In the genomic region with DNA sequence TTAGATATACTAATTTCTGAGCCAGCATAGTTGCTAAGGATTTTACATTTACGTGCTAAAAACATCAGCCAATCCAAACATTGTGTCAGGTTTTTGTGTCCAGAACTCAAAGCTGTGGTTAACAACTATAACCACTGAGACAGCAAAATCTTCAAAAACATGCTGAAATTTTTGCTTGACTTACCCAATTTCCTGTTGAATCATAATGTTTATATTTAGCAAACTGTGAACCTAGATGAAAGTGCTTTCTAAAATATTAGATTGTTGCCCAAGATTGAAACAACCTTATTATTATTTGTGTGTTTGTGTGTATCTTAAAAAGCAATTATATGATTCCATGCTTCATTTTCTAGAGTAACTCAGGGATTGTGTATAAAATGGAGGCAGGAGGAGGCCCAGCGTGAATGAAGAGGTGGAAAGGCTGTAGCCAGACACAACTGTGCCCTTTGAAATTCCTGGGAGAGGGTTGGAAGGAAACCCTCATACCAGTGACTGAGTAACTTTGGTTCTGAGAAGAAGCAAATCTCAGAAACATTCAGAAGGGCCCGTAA, we compare ENCODE assay signal across 8 cellular contexts. TPM values are rescaled to one million over a fixed set of nuclear protein-coding genes. Genes with fewer than 3 reads are reported as not detected.
DNase-seq lines count a peak whose midpoint lies in the region; ATAC-seq, FAIRE-seq and TF ChIP-seq lines count a peak whose summit lies in the region.

No MANE protein-coding gene starts in this region.

- DNase-seq in DND-41 = no peak
- DNase-seq in K562 (ENCODE audit: extremely low read depth in 1 of 4, low spot score in 3 of 4) = no peak
- no peak for DNase-seq in memory B cell (ENCODE audit: low spot score in 2 of 2)
- no peak for DNase-seq in head of caudate nucleus
- DNase-seq in stimulated activated CD4-positive, alpha-beta T cell treated with anti-CD3 and anti-CD28 coated beads, Interleukin-4, amount 100 ng/mL, for 24 hours = no peak
- DNase-seq in NCI-H1694 treated with DMSO at 0.1 percent for 48 hours (lab: John Stamatoyannopoulos, UW) = no peak
- no peak for DNase-seq in GM10266 (ENCODE audit: extremely low spot score)

- H3K4me2 ChIP-seq in DND-41 (ENCODE audit: insufficient read depth, low read length) (peak overlapping the region; percentile 13; the same call in 1 of the 2 replicates), K562 (ENCODE audit: insufficient read depth, low read length) (no peak overlapping the region)

- 3% methylated on average over 3 of the region's 3 CpGs for WGBS in K562 (ENCODE audit: insufficient coverage, low coverage, missing lambda C conversion rate)

- H3K27ac ChIP-seq in DND-41 (ENCODE audit: low read length) = peak overlapping the region; percentile 63
- peak overlapping the region; percentile 40 for H3K27ac ChIP-seq in KOPT-K1 (ENCODE audit: low read depth, low read length, poor library complexity, severe bottlenecking)
- no peak overlapping the region for H3K27ac ChIP-seq in K562 (ENCODE audit: extremely low read depth, low read depth, low read length)

- no peak overlapping the region for H3K27ac Mint-ChIP-seq in memory B cell

- H3K9me3 ChIP-seq in DND-41 (ENCODE audit: insufficient read depth, low read length, severe bottlenecking) (no peaks in the 10 kb centered on the region), KOPT-K1 (ENCODE audit: insufficient read depth, low read length, poor library complexity, severe bottlenecking) (no peaks in the 10 kb centered on the region), K562 (replicated peaks; ENCODE audit: control insufficient read depth, insufficient read depth, low read depth, low read length) (no peaks in the 10 kb centered on the region)

- no peaks in the 10 kb centered on the region for H3K27me3 Mint-ChIP-seq in memory B cell

- in situ Hi-C loops in K562 (cut with MboI) = no loop called here

- FAIRE-seq in K562 (lab: Jason Lieb, UNC) = no peak

- CTCF ChIA-PET in K562 (lab: Yijun Ruan, JAX; ENCODE audit: low intra/inter-chr PET ratio) = interaction anchor here (4.7 kb wide), 1 partner anchor 354 kb away, joined by 38 read pairs; no protein-coding TSS in a partner anchor

- no peak for TF ChIP-seq CTCF in DND-41 (IDR thresholded peaks at IDR 0.05; ENCODE audit: borderline replicate concordance, extremely low read depth, low read length, poor library complexity, severe bottlenecking)
- no peak for TF ChIP-seq CTCF in K562 (IDR thresholded peaks at IDR 0.05 in 2 of 3, conservative IDR thresholded peaks at IDR 0.05 in 1 of 3; ENCODE audit: insufficient read depth in 2 of 3, low read depth in 1 of 3, low read length in 3 of 3)
- TF ChIP-seq CTCF in GM10266 (IDR thresholded peaks at IDR 0.05; ENCODE audit: control insufficient read depth, insufficient read depth, low read depth, missing control alignments) = no peak

- TF ChIP-seq POLR2A in K562 (conservative IDR thresholded peaks at IDR 0.05) = no peak

- H3K4me1 Mint-ChIP-seq in memory B cell = peaks cover 18% of the 10 kb centered on the region

- H3K4me3 ChIP-seq in DND-41 (ENCODE audit: low read depth in 1 of 2, low read length in 2 of 2) (no peak overlapping the region), K562 (no peak overlapping the region)

- H3K9ac ChIP-seq in DND-41 (ENCODE audit: low read depth, low read length) = no peak overlapping the region; the same call in 1 of the 2 replicates
- no peak overlapping the region for H3K9ac ChIP-seq in K562 (ENCODE audit: insufficient read depth in 1 of 2, low read depth in 2 of 2, low read length in 2 of 2)

- ATAC-seq in DND-41 (ENCODE audit: insufficient read depth, low read depth) = peak; percentile 82
- no peak for ATAC-seq in K562
- peak; percentile 35 for ATAC-seq in memory B cell (ENCODE audit: low read depth)

- no TSS peak for BruUV-seq in K562 (replicated peaks; lab: Mats Ljungman, UMichigan)

- no peaks in the 10 kb centered on the region for H3K79me2 ChIP-seq in DND-41 (ENCODE audit: insufficient read depth, low read length)
- no peaks in the 10 kb centered on the region for H3K79me2 ChIP-seq in K562 (ENCODE audit: control insufficient read depth, insufficient read depth, low read length)

- peaks cover 3% of the 10 kb centered on the region for H3K36me3 Mint-ChIP-seq in memory B cell

- no peak for TF ChIP-seq EP300 in K562 (IDR thresholded peaks at IDR 0.05; ENCODE audit: low read length)

- H4K20me1 ChIP-seq in DND-41 (ENCODE audit: insufficient read depth, low read length) = no peaks in the 10 kb centered on the region
- no peaks in the 10 kb centered on the region for H4K20me1 ChIP-seq in K562 (replicated peaks; ENCODE audit: control insufficient read depth, insufficient read depth, low read length)

- TF ChIP-seq RAD21 in K562 (CRISPR knock-in tag; conservative IDR thresholded peaks at IDR 0.05 in 1 of 2, IDR thresholded peaks at IDR 0.05 in 1 of 2) = no peak

- no peaks in the 10 kb centered on the region for H3K9me3 Mint-ChIP-seq in memory B cell

- no peaks in the 10 kb centered on the region for H3K36me3 ChIP-seq in DND-41 (ENCODE audit: insufficient read depth, low read length)
- no peaks in the 10 kb centered on the region for H3K36me3 ChIP-seq in KOPT-K1 (ENCODE audit: insufficient read depth, low read length)
- H3K36me3 ChIP-seq in K562 (ENCODE audit: control insufficient read depth, insufficient read depth, low read length) = no peaks in the 10 kb centered on the region

- POLR2A ChIA-PET in K562 (lab: Yijun Ruan, JAX) = no interaction called here

- H3K9me1 ChIP-seq in K562 (ENCODE audit: control insufficient read depth, insufficient read depth, low read length) = no peaks in the 10 kb centered on the region

- H2AFZ ChIP-seq in DND-41 (ENCODE audit: low read depth, low read length) (no peak overlapping the region), K562 (ENCODE audit: low read depth, low read length) (no peak overlapping the region)

- no peaks in the 10 kb centered on the region for H3K27me3 ChIP-seq in DND-41 (ENCODE audit: insufficient read depth, low read length, poor library complexity)
- H3K27me3 ChIP-seq in K562 (ENCODE audit: control insufficient read depth in 2 of 2, insufficient read depth in 2 of 2, low read length in 2 of 2) = peaks cover 6 to 9% of the 10 kb centered on the region in 2 experiments; a peak in 3 of 5 replicates

- peaks cover 24% of the 10 kb centered on the region for H3K4me1 ChIP-seq in DND-41 (ENCODE audit: insufficient read depth, low read length)
- H3K4me1 ChIP-seq in K562 (replicated peaks in 1 of 2; ENCODE audit: control insufficient read depth in 2 of 2, insufficient read depth in 2 of 2, low read length in 2 of 2) = no peaks in the 10 kb centered on the region

- intact Hi-C loops in K562 (cut with micrococcal nuclease) = loop anchor here (5.0 to 10.0 kb wide), 2 partner anchors 111 to 176 kb away; no protein-coding TSS in a partner anchor
- intact Hi-C loops in head of caudate nucleus (cut with DNase I) = no loop called here

- no peak overlapping the region for H3K4me3 Mint-ChIP-seq in memory B cell

TF ChIP-seq in K562, 482 proteins besides CTCF, POLR2A, EP300 and RAD21:
- TF ChIP-seq CTBP1 (IDR thresholded peaks at IDR 0.05; ENCODE audit: borderline replicate concordance) = no peak
- no peak for TF ChIP-seq CEBPG (CRISPR knock-in tag; IDR thresholded peaks at IDR 0.05)
- peak in 1 of 2 experiments; percentile 83; a peak in 2 of 4 replicates for TF ChIP-seq CEBPG (tag; conservative IDR thresholded peaks at IDR 0.05 in 1 of 2, IDR thresholded peaks at IDR 0.05 in 1 of 2)
- 0 out of 2 replicates have a peak, but pooled peaks have one; percentile 22 for TF ChIP-seq GABPA (tag; conservative IDR thresholded peaks at IDR 0.05; ENCODE audit: low read depth)
- no peak for TF ChIP-seq ZNF253 (CRISPR knock-in tag; conservative IDR thresholded peaks at IDR 0.05)
- no peak for TF ChIP-seq ZNF133 (CRISPR knock-in tag; IDR thresholded peaks at IDR 0.05)
- TF ChIP-seq EP400 (IDR thresholded peaks at IDR 0.05) = no peak
- no peak for TF ChIP-seq HMG20B (CRISPR knock-in tag; IDR thresholded peaks at IDR 0.05)
- TF ChIP-seq CBX3 (IDR thresholded peaks at IDR 0.05; ENCODE audit: borderline replicate concordance in 1 of 2, low read length in 2 of 2) = no peak
- TF ChIP-seq, protein P1, sequence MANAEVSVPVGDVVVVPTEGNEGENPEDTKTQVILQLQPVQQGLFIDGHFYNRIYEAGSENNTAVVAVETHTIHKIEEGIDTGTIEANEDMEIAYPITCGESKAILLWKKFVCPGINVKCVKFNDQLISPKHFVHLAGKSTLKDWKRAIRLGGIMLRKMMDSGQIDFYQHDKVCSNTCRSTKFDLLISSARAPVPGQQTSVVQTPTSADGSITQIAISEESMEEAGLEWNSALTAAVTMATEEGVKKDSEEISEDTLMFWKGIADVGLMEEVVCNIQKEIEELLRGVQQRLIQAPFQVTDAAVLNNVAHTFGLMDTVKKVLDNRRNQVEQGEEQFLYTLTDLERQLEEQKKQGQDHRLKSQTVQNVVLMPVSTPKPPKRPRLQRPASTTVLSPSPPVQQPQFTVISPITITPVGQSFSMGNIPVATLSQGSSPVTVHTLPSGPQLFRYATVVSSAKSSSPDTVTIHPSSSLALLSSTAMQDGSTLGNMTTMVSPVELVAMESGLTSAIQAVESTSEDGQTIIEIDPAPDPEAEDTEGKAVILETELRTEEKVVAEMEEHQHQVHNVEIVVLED (CRISPR knock-in tag; IDR thresholded peaks at IDR 0.05) = no peak

RNA-seq across cellular contexts. Expression of a gene that starts 48.0 kb away (rescaled TPM):
- 1.5 and 2.6 TPM in 2 replicates for total RNA-seq in K562 (2011; cell fraction: chromatin; rRNA removed; ENCODE audit: low replicate concordance)
- 0.50 and 1.3 TPM in 2 replicates for total RNA-seq in K562 (2011; cell fraction: nucleolus; rRNA removed)
- 0.92 and 1.1 TPM in 2 replicates for total RNA-seq in K562 (2011; cell fraction: nucleoplasm; rRNA removed)
- total RNA-seq in K562 (2014; rRNA removed) = 0.14 and 0.69 TPM in 2 replicates
- 1.7 and 2.4 TPM in 2 replicates for total RNA-seq in K562 (2014; rRNA removed; fragmentation: Illumina TruSeq; extraction: Trizol)
- 1.2 and 1.6 TPM in 2 replicates for total RNA-seq in K562 (2015; rRNA removed; fragmentation: Illumina TruSeq; extraction: Trizol)
- total RNA-seq in K562 (2021) = 0.82 and 1.7 TPM in 2 replicates
- 2.9 and 3.6 TPM in 2 replicates for polyA plus RNA-seq in K562 (2011; rRNA removed)
- 0.99 and 1.1 TPM in 2 replicates for polyA plus RNA-seq in K562 (2011; cell fraction: cytosol; rRNA removed)
- 1.5 and 2.6 TPM in 2 replicates for polyA plus RNA-seq in K562 (2011; cell fraction: nucleus; rRNA removed)
- polyA plus RNA-seq in K562 (2012) = 1.0 and 1.6 TPM in 2 replicates
- 2.0 and 3.0 TPM in 2 replicates for polyA plus RNA-seq in K562 (2014; fragmentation: Illumina TruSeq; extraction: Trizol)
- under 1 TPM; 0.39 to 0.71 TPM for polyA plus RNA-seq in K562 (2014; fragmentation: Nextera tagmentation; extraction: Ambion mirVana)
- 0.37 and 0.69 TPM in 2 replicates for polyA plus RNA-seq in K562 (2014; rRNA removed)
- 1.7 and 3.4 TPM in 2 replicates for polyA minus RNA-seq in K562 (2011; rRNA and poly(A)+ RNA removed)
- polyA minus RNA-seq in K562 (2011; cell fraction: cytosol; rRNA and poly(A)+ RNA removed) = 1.0 TPM in 1 of 2 replicates, not detected in the other
- 0.13 and 4.0 TPM in 2 replicates for polyA minus RNA-seq in K562 (2011; cell fraction: nucleus; rRNA and poly(A)+ RNA removed)
